17 cellular contexts compared by ENCODE assay signal in genomic region chr11:12245549-12245986, GRCh38.
A peak's percentile ranks its signal among the peaks of the same experiment; 100 is the strongest.
DNase-seq lines count a peak whose midpoint lies in the region; ATAC-seq and TF ChIP-seq lines count a peak whose summit lies in the region.
"Had no signal": no experiment of that assay in that cellular context is flagged by ENCODE, and none has a peak within 500 bp of the region (broad histone marks: within the 10 kb centered on the region; RNA-seq: fewer than 3 reads in every experiment).

No MANE protein-coding gene starts in this region.

- ATAC-seq in PC-3 (peak; percentile 56), gastroesophageal sphincter (no peak), upper lobe of right lung (no peak)
- ATAC-seq: CD8-positive, alpha-beta T cell; mucosa of descending colon had no signal

- no peaks in the 10 kb centered on the region for H3K9me3 ChIP-seq in PC-3 (ENCODE audit: low read length)
- no peaks in the 10 kb centered on the region for H3K9me3 ChIP-seq in gastroesophageal sphincter
- no peaks in the 10 kb centered on the region for H3K9me3 ChIP-seq in stomach smooth muscle (ENCODE audit: control insufficient read depth in 2 of 2, low read length in 2 of 2)
- no peaks in the 10 kb centered on the region for H3K9me3 ChIP-seq in upper lobe of right lung
- H3K9me3 ChIP-seq: heart right ventricle, mucosa of descending colon had no signal

- no peak overlapping the region for H2AFZ ChIP-seq in PC-3 (ENCODE audit: low read length)

- DNase-seq in NCI-H748 (lab: John Stamatoyannopoulos, UW; ENCODE audit: unreplicated experiment): peak; percentile 66
- DNase-seq in NCI-H748 treated with DMSO at 0.1 percent for 48 hours (lab: John Stamatoyannopoulos, UW): no peak
- peak; percentile 59 for DNase-seq in PC-3
- DNase-seq in upper lobe of right lung: no peak
- no peak for DNase-seq in anterior cingulate cortex (lab: John Stamatoyannopoulos, UW)
- no peak for DNase-seq in activated T-cell treated with anti-CD3 and anti-CD28 coated beads for 4 hours
- DNase-seq: ACHN; activated naive CD8-positive, alpha-beta T cell treated with anti-CD3 and anti-CD28 coated beads, Interleukin-2, amount 10 ng/mL, durations not matched to agents 7 days and 5 days; CD8-positive, alpha-beta T cell; kidney; mucosa of descending colon; NCI-H1417 treated with DMSO at 0.1 percent for 48 hours; NCI-H524 treated with DMSO at 0.1 percent for 48 hours had no signal

- H3K4me3 ChIP-seq in PC-3 (ENCODE audit: low read length) (no peak overlapping the region), gastroesophageal sphincter (no peak overlapping the region), stomach smooth muscle (ENCODE audit: low read length in 2 of 2) (no peak overlapping the region), upper lobe of right lung (no peak overlapping the region)
- H3K4me3 ChIP-seq: heart right ventricle, mucosa of descending colon had no signal

- H3K36me3 ChIP-seq in PC-3 (ENCODE audit: low read depth, low read length) (peaks cover 17% of the 10 kb centered on the region; the same call in 1 of the 2 replicates), gastroesophageal sphincter (peaks cover 0 to 48% of the 10 kb centered on the region in 2 donors), stomach smooth muscle (ENCODE audit: control insufficient read depth in 2 of 2, insufficient read depth in 2 of 2, low read length in 2 of 2) (peaks cover 20 to 42% of the 10 kb centered on the region in 2 donors), upper lobe of right lung (peaks cover 24% of the 10 kb centered on the region)

- no peak for TF ChIP-seq POLR2A in gastroesophageal sphincter (IDR thresholded peaks at IDR 0.05)

- H3K9ac ChIP-seq in PC-3 (ENCODE audit: low read length) (no peak overlapping the region), stomach smooth muscle (ENCODE audit: low read length in 2 of 2) (no peak overlapping the region)

- intact Hi-C loops in PC-3 (cut with micrococcal nuclease): no loop called here
- intact Hi-C loops in upper lobe of right lung (cut with DNase I): loop anchor here (10.0 kb wide), 1 partner anchor 201 kb away; no protein-coding TSS in a partner anchor

- TF ChIP-seq CTCF in PC-3 (conservative IDR thresholded peaks at IDR 0.05; ENCODE audit: low read depth, low read length): no peak
- no peak for TF ChIP-seq CTCF in gastroesophageal sphincter (IDR thresholded peaks at IDR 0.05)
- no peak for TF ChIP-seq CTCF in upper lobe of right lung (IDR thresholded peaks at IDR 0.05)

- no peak for TF ChIP-seq EP300 in gastroesophageal sphincter (IDR thresholded peaks at IDR 0.05)

- H3K27me3 ChIP-seq in PC-3 (ENCODE audit: low read length) (no peaks in the 10 kb centered on the region), gastroesophageal sphincter (no peaks in the 10 kb centered on the region), stomach smooth muscle (ENCODE audit: control insufficient read depth in 1 of 2, insufficient read depth in 2 of 2, low read length in 2 of 2) (no peaks in the 10 kb centered on the region), upper lobe of right lung (no peaks in the 10 kb centered on the region)
- H3K27me3 ChIP-seq: heart right ventricle had no signal

- 51% methylated on average over 3 of the region's 3 CpGs; no CpG with 5 or more reads in 1 of the 2 donors for WGBS in gastroesophageal sphincter (ENCODE audit: low coverage in 1 of 2), 2 donors

- no TSS peak for BruUV-seq in PC-3 (replicated peaks; lab: Mats Ljungman, UMichigan)

- no peaks in the 10 kb centered on the region for H3K9me2 ChIP-seq in PC-3 (replicated peaks; ENCODE audit: low read length)

- POLR2A ChIA-PET in PC-3 (lab: Charles Lee; ENCODE audit: unreplicated experiment): no interaction called here

- H3F3A ChIP-seq in PC-3 (ENCODE audit: low read length, unreplicated experiment): no peaks in the 10 kb centered on the region

- peaks cover 49% of the 10 kb centered on the region for H3K4me1 ChIP-seq in PC-3 (ENCODE audit: insufficient read depth, low read length)
- peaks cover 5 to 92% (median 22%) of the 10 kb centered on the region in 3 donors for H3K4me1 ChIP-seq in gastroesophageal sphincter
- peaks cover 85% of the 10 kb centered on the region for H3K4me1 ChIP-seq in stomach smooth muscle (ENCODE audit: control insufficient read depth, insufficient read depth, low read length)
- H3K4me1 ChIP-seq in upper lobe of right lung: peaks cover 22% of the 10 kb centered on the region

- H3K27ac ChIP-seq in PC-3 (ENCODE audit: low read length): peak overlapping the region; percentile 57
- H3K27ac ChIP-seq in gastroesophageal sphincter: peak overlapping the region in 3 of 4 donors; percentile 57 to 90 (median 70)
- peak overlapping the region; percentile 67 for H3K27ac ChIP-seq in stomach smooth muscle (ENCODE audit: low read length)
- no peak overlapping the region for H3K27ac ChIP-seq in upper lobe of right lung
- H3K27ac ChIP-seq: epithelial cell of prostate had no signal

- no peaks in the 10 kb centered on the region for H3K79me2 ChIP-seq in PC-3 (ENCODE audit: low read length)

- peak overlapping the region; percentile 16; the same call in 1 of the 2 replicates for H3K4me2 ChIP-seq in PC-3 (ENCODE audit: low read length)

- H4K20me1 ChIP-seq in PC-3 (ENCODE audit: low read length): no peaks in the 10 kb centered on the region

- CTCF ChIA-PET in PC-3 (lab: Charles Lee): no interaction called here

Comparison
In these comparisons a context has a peak if more than half of its experiments do, and no peak if none do; other contexts are left out.
1. DNase-seq: peak in NCI-H748 (single experiment) and PC-3 (single experiment); none in NCI-H748 treated with DMSO at 0.1 percent for 48 hours (single experiment), upper lobe of right lung (single experiment), anterior cingulate cortex (0 of 58) and activated T-cell treated with anti-CD3 and anti-CD28 coated beads for 4 hours (single experiment).